14 cellular contexts compared by ENCODE assay signal in genomic region chr12:31756977-31757420, GRCh38. TPM values are rescaled to one million over a fixed set of nuclear protein-coding genes. Genes with fewer than 3 reads are reported as not detected.
DNase-seq lines count a peak whose midpoint lies in the region; TF ChIP-seq lines count a peak whose summit lies in the region.
"Had no signal": no experiment of that assay in that cellular context is flagged by ENCODE, and none has a peak within 500 bp of the region (broad histone marks: within the 10 kb centered on the region; RNA-seq: fewer than 3 reads in every experiment).

No MANE protein-coding gene starts in this region.

- no peaks in the 10 kb centered on the region for H3F3A ChIP-seq in smooth muscle cell (ENCODE audit: low read depth)

- no peaks in the 10 kb centered on the region for H3K36me3 ChIP-seq in smooth muscle cell (ENCODE audit: low read depth)
- H3K36me3 ChIP-seq: right lobe of liver had no signal

- 60% methylated on average over 1 of the region's 1 CpG for WGBS in smooth muscle cell (ENCODE audit: low lambda C conversion rate)

- no peak overlapping the region for H3K4me2 ChIP-seq in smooth muscle cell

- no peaks in the 10 kb centered on the region for H3K4me1 ChIP-seq in smooth muscle cell (ENCODE audit: low read depth)

- no peak overlapping the region for H3K4me3 ChIP-seq in fibroblast of the aortic adventitia (ENCODE audit: low read depth, low read length)
- no peak overlapping the region for H3K4me3 ChIP-seq in smooth muscle cell
- H3K4me3 ChIP-seq: right lobe of liver had no signal

- no peaks in the 10 kb centered on the region for H4K20me1 ChIP-seq in smooth muscle cell (ENCODE audit: low read depth)

- no peak overlapping the region for H3K9ac ChIP-seq in smooth muscle cell (ENCODE audit: low read depth)

- H3K9me3 ChIP-seq in smooth muscle cell (replicated peaks; ENCODE audit: low read depth) = no peaks in the 10 kb centered on the region
- H3K9me3 ChIP-seq: right lobe of liver had no signal

- no peak overlapping the region for H2AFZ ChIP-seq in smooth muscle cell (ENCODE audit: low read depth)

- no peaks in the 10 kb centered on the region for H3K79me2 ChIP-seq in smooth muscle cell (ENCODE audit: low read depth)

- H3K27ac ChIP-seq in smooth muscle cell (ENCODE audit: low read depth) = peak overlapping the region; percentile 70
- H3K27ac ChIP-seq: right lobe of liver had no signal

- DNase-seq in HCEC 1CT (peak; percentile 38), RPMI7951 (ENCODE audit: low read depth) (peak; percentile 59), fibroblast of the aortic adventitia (ENCODE audit: low read depth) (peak; percentile 59), smooth muscle cell (lab: John Stamatoyannopoulos, UW; ENCODE audit: unreplicated experiment) (no peak), NCI-H1436 treated with DMSO at 0.1 percent for 48 hours (lab: John Stamatoyannopoulos, UW) (no peak), nucleus accumbens (lab: John Stamatoyannopoulos, UW) (no peak), COLO668 (lab: John Stamatoyannopoulos, UW; ENCODE audit: unreplicated experiment) (no peak)
- no peak for DNase-seq in activated CD4-positive, CD25-positive, alpha-beta regulatory T cell treated with anti-CD3 and anti-CD28 coated beads, Interleukin-2, amount 50 U/mL, for 72 hours
- DNase-seq: activated CD4-positive, alpha-beta T cell treated with anti-CD3 and anti-CD28 coated beads for 1 hour; activated gamma-delta T cell treated with Interleukin-2 at 50 U/mL for 16 hours; COR-L47; IMR-90; right lobe of liver; SHP77 had no signal

- TF ChIP-seq CTCF in fibroblast of the aortic adventitia (IDR thresholded peaks at IDR 0.05; ENCODE audit: insufficient read depth, low read length) (no peak), smooth muscle cell (IDR thresholded peaks at IDR 0.05; ENCODE audit: borderline replicate concordance, insufficient read depth, poor library complexity, severe bottlenecking) (no peak)

- no peaks in the 10 kb centered on the region for H3K27me3 ChIP-seq in smooth muscle cell (ENCODE audit: low read depth)
- H3K27me3 ChIP-seq: right lobe of liver had no signal

RNA-seq across cellular contexts. Expression of gene AMN1, which starts 28.2 kb away (rescaled TPM):
- total RNA-seq in RPMI7951 (2014; rRNA removed; shearing (Covaris generic)) = 9.5 and 11.7 TPM in 2 replicates
- 10.3 and 15.5 TPM in 2 replicates for total RNA-seq in fibroblast of the aortic adventitia (ENCODE audit: low replicate concordance)
- total RNA-seq in smooth muscle cell = 11.2 and 12.0 TPM in 2 replicates
- polyA plus RNA-seq in smooth muscle cell = 7.3 and 11.1 TPM in 2 replicates

Comparison
In these comparisons a context has a peak if more than half of its experiments do, and no peak if none do; other contexts are left out.
1. DNase-seq: peak in HCEC 1CT (single experiment), RPMI7951 (single experiment) and fibroblast of the aortic adventitia (single experiment); none in smooth muscle cell (single experiment), NCI-H1436 treated with DMSO at 0.1 percent for 48 hours (single experiment), nucleus accumbens (0 of 56), activated CD4-positive, CD25-positive, alpha-beta regulatory T cell treated with anti-CD3 and anti-CD28 coated beads, Interleukin-2, amount 50 U/mL, for 72 hours (single experiment) and COLO668 (single experiment).